Comparison of ENCODE assay signal across 17 cellular contexts in genomic region chr10:79582954-79583353, GRCh38. TPM values are rescaled to one million over a fixed set of nuclear protein-coding genes. Genes with fewer than 3 reads are reported as not detected.
"Had no signal": no experiment of that assay in that cellular context is flagged by ENCODE, and none has a peak within 500 bp of the region (broad histone marks: within the 10 kb centered on the region; RNA-seq: fewer than 3 reads in every experiment).

No MANE protein-coding gene starts in this region.

RNA-seq across cellular contexts. Expression of gene SFTPA2, which starts 22.7 kb away (rescaled TPM):
- total RNA-seq: hepatocyte, kidney epithelial cell, left ventricle myocardium inferior, lower leg skin, mononuclear cell, natural killer cell, progenitor cell of endocrine pancreas, pulmonary artery endothelial cell, renal cortical epithelial cell, smooth muscle cell had no signal
- polyA plus RNA-seq: hepatocyte had no signal

RNA-seq across cellular contexts. Expression of gene SFTPA1, which starts 27.8 kb away (rescaled TPM):
- total RNA-seq: hepatocyte, kidney epithelial cell, left ventricle myocardium inferior, lower leg skin, mesothelial cell of epicardium, mononuclear cell, natural killer cell, omental fat pad, progenitor cell of endocrine pancreas, pulmonary artery endothelial cell, renal cortical epithelial cell, right atrium auricular region, skeletal muscle tissue, smooth muscle cell, temporal lobe, tibial nerve had no signal
- polyA plus RNA-seq: hepatocyte, neural cell, smooth muscle cell had no signal
